ENCODE assay signal across 10 cellular contexts in the genomic region with DNA sequence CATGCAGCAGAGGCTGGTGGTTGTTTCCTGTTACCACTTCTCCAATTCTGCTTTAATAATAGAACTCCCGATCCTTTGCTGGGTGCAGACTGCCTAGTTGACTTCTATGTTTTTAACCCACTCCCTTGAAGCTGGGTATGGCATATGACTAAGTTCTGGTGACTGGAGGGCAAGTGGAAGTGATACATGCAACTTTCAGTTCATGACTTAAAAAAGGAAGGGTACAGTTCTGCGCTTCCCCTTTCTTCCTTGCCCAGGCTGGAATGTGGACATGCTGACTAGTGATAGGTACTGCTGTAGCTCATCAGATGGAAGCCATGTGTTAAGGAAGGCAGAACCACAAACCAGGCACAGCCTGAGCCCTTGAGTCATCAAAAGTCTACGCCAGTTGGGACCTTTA. TPM values are rescaled to one million over a fixed set of nuclear protein-coding genes. Genes with fewer than 3 reads are reported as not detected.
A peak's percentile ranks its signal among the peaks of the same experiment; 100 is the strongest.
DNase-seq lines count a peak whose midpoint lies in the region; ATAC-seq and TF ChIP-seq lines count a peak whose summit lies in the region.
"Had no signal": no experiment of that assay in that cellular context is flagged by ENCODE, and none has a peak within 500 bp of the region (broad histone marks: within the 10 kb centered on the region; RNA-seq: fewer than 3 reads in every experiment).

No MANE protein-coding gene starts in this region.

- TF ChIP-seq CTCF in HL-60 (IDR thresholded peaks at IDR 0.05; ENCODE audit: insufficient read depth, low read length) (no peak), smooth muscle cell (IDR thresholded peaks at IDR 0.05; ENCODE audit: borderline replicate concordance, insufficient read depth, poor library complexity, severe bottlenecking) (no peak)

- no peak overlapping the region for H3K4me3 ChIP-seq in HL-60 (replicated peaks; ENCODE audit: insufficient read depth, low read length)
- no peak overlapping the region for H3K4me3 ChIP-seq in esophagus (ENCODE audit: low read depth in 1 of 2, low read length in 2 of 2)
- H3K4me3 ChIP-seq in smooth muscle cell = no peak overlapping the region

- no peak overlapping the region for H3K9ac ChIP-seq in smooth muscle cell (ENCODE audit: low read depth)

- H3K27me3 ChIP-seq in HL-60 (ENCODE audit: insufficient read depth, poor library complexity, severe bottlenecking) = no peaks in the 10 kb centered on the region
- H3K27me3 ChIP-seq in esophagus (ENCODE audit: control insufficient read depth in 1 of 2, insufficient read depth in 2 of 2, low read length in 2 of 2) = no peaks in the 10 kb centered on the region
- H3K27me3 ChIP-seq in smooth muscle cell (ENCODE audit: low read depth) = no peaks in the 10 kb centered on the region

- H3K4me2 ChIP-seq in smooth muscle cell = peak overlapping the region; percentile 36

- H3F3A ChIP-seq in smooth muscle cell (ENCODE audit: low read depth) = peaks cover 7% of the 10 kb centered on the region

- H3K9me3 ChIP-seq in esophagus (ENCODE audit: control insufficient read depth in 2 of 2, insufficient read depth in 1 of 2, low read depth in 1 of 2, low read length in 1 of 2) (no peaks in the 10 kb centered on the region), smooth muscle cell (replicated peaks; ENCODE audit: low read depth) (no peaks in the 10 kb centered on the region)

- DNase-seq in HL-60 (ENCODE audit: low read depth in 1 of 2, low spot score in 1 of 2) = peak; percentile 83 to 93
- no peak for DNase-seq in smooth muscle cell (lab: John Stamatoyannopoulos, UW; ENCODE audit: unreplicated experiment)
- no peak for DNase-seq in stimulated activated naive CD4-positive, alpha-beta T cell treated with Interleukin-2 at 50 U/mL for 16 hours (lab: John Stamatoyannopoulos, UW)
- DNase-seq in DMS153 (lab: John Stamatoyannopoulos, UW) = no peak
- DNase-seq in DMS153 treated with DMSO at 0.1 percent for 48 hours (lab: John Stamatoyannopoulos, UW; ENCODE audit: unreplicated experiment) = no peak
- DNase-seq in RKO (ENCODE audit: low spot score) = no peak
- DNase-seq: GOT3, T-helper 1 cell had no signal

- ATAC-seq in GM18870 (IDR thresholded peaks at IDR 0.05; ENCODE audit: unreplicated experiment) = peak; percentile 74

- 62 to 81% methylated on average over 3 of the region's 3 CpGs for WGBS in esophagus, 2 donors
- 62% methylated on average over 3 of the region's 3 CpGs for WGBS in smooth muscle cell (ENCODE audit: low lambda C conversion rate)

- H3K79me2 ChIP-seq in smooth muscle cell (ENCODE audit: low read depth) = no peaks in the 10 kb centered on the region

- H2AFZ ChIP-seq in smooth muscle cell (ENCODE audit: low read depth) = no peak overlapping the region

- H3K27ac ChIP-seq in HL-60 (replicated peaks) (no peak overlapping the region), esophagus (ENCODE audit: low read depth in 2 of 2, low read length in 1 of 2) (peak overlapping the region; percentile 2 to 73), smooth muscle cell (ENCODE audit: low read depth) (peak overlapping the region; percentile 34)

- H3K4me1 ChIP-seq in esophagus (ENCODE audit: control insufficient read depth in 2 of 2, insufficient read depth in 2 of 2, low read length in 1 of 2) (no peaks in the 10 kb centered on the region), smooth muscle cell (ENCODE audit: low read depth) (peaks cover 15% of the 10 kb centered on the region)

- no peaks in the 10 kb centered on the region for H4K20me1 ChIP-seq in smooth muscle cell (ENCODE audit: low read depth)

- H3K36me3 ChIP-seq in esophagus (ENCODE audit: control insufficient read depth in 2 of 2, insufficient read depth in 2 of 2, low read length in 1 of 2) (no peaks in the 10 kb centered on the region), smooth muscle cell (ENCODE audit: low read depth) (no peaks in the 10 kb centered on the region)

RNA-seq across cellular contexts. Expression of a gene that starts 2.4 kb away (rescaled TPM):
- polyA plus RNA-seq in esophagus (10 to 100 TPM; 18.0 to 60.4 TPM), smooth muscle cell (66.0 and 108 TPM in 2 replicates)
- total RNA-seq in smooth muscle cell = 72.8 and 114 TPM in 2 replicates

Comparison
In these comparisons a context has a peak if more than half of its experiments do, and no peak if none do; other contexts are left out.
1. DNase-seq: peak in HL-60 (2 of 2); none in smooth muscle cell (single experiment), stimulated activated naive CD4-positive, alpha-beta T cell treated with Interleukin-2 at 50 U/mL for 16 hours (single experiment), DMS153 (single experiment), DMS153 treated with DMSO at 0.1 percent for 48 hours (single experiment) and RKO (single experiment).